ENCODE assay signal across 1 cellular context in genomic region chr3:188829577-188829976, GRCh38.
TF ChIP-seq lines count a peak whose summit lies in the region.

No MANE protein-coding gene starts in this region.

TF ChIP-seq in HepG2, 621 proteins besides CTCF, POLR2A, EP300 and RAD21 (continued from another document):
- TF ChIP-seq ZBTB44 (CRISPR knock-in tag; IDR thresholded peaks at IDR 0.05) (no peak), MXD4 (CRISPR knock-in tag; IDR thresholded peaks at IDR 0.05) (no peak), SNRNP70 (IDR thresholded peaks at IDR 0.05; ENCODE audit: low read depth, low read length) (no peak), HIC2 (CRISPR knock-in tag; IDR thresholded peaks at IDR 0.05; ENCODE audit: low read depth) (no peak), ZBTB20 (CRISPR knock-in tag; IDR thresholded peaks at IDR 0.05; ENCODE audit: borderline replicate concordance, low read depth) (no peak), KMT2B (CRISPR knock-in tag; IDR thresholded peaks at IDR 0.05) (no peak), THAP9 (CRISPR knock-in tag; IDR thresholded peaks at IDR 0.05; ENCODE audit: borderline replicate concordance) (no peak), FIP1L1 (IDR thresholded peaks at IDR 0.05; ENCODE audit: borderline replicate concordance, insufficient read depth, low read depth, low read length) (no peak), NCOA5 (CRISPR knock-in tag; IDR thresholded peaks at IDR 0.05) (no peak), ZNF672 (CRISPR knock-in tag; IDR thresholded peaks at IDR 0.05) (no peak), ZC3H13 (CRISPR knock-in tag; IDR thresholded peaks at IDR 0.05) (no peak), HDAC6 (IDR thresholded peaks at IDR 0.05; ENCODE audit: low read depth, low read length) (no peak), ESRRA (CRISPR knock-in tag; IDR thresholded peaks at IDR 0.05; ENCODE audit: low read depth) (no peak), ZNF652 (CRISPR knock-in tag; IDR thresholded peaks at IDR 0.05; ENCODE audit: borderline replicate concordance, low read depth) (no peak)
- TF ChIP-seq, protein P1, sequence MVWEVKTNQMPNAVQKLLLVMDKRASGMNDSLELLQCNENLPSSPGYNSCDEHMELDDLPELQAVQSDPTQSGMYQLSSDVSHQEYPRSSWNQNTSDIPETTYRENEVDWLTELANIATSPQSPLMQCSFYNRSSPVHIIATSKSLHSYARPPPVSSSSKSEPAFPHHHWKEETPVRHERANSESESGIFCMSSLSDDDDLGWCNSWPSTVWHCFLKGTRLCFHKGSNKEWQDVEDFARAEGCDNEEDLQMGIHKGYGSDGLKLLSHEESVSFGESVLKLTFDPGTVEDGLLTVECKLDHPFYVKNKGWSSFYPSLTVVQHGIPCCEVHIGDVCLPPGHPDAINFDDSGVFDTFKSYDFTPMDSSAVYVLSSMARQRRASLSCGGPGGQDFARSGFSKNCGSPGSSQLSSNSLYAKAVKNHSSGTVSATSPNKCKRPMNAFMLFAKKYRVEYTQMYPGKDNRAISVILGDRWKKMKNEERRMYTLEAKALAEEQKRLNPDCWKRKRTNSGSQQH (CRISPR knock-in tag; IDR thresholded peaks at IDR 0.05; ENCODE audit: low read depth), result no peak
